Comparison of ENCODE assay signal across 16 cellular contexts in genomic region chr3:10284496-10284895, GRCh38. TPM values are rescaled to one million over a fixed set of nuclear protein-coding genes. Genes with fewer than 3 reads are reported as not detected.
DNase-seq lines count a peak whose midpoint lies in the region; ATAC-seq, FAIRE-seq and TF ChIP-seq lines count a peak whose summit lies in the region.
"Had no signal": no experiment of that assay in that cellular context is flagged by ENCODE, and none has a peak within 500 bp of the region (broad histone marks: within the 10 kb centered on the region; RNA-seq: fewer than 3 reads in every experiment).

No MANE protein-coding gene starts in this region.

- H3K79me2 ChIP-seq in astrocyte (ENCODE audit: insufficient read depth, low read length): no peaks in the 10 kb centered on the region
- no peaks in the 10 kb centered on the region for H3K79me2 ChIP-seq in OCI-LY7 (ENCODE audit: insufficient read depth, low read depth, low read length)

- no peaks in the 10 kb centered on the region for H3K9me3 Mint-ChIP-seq in activated CD4-positive, alpha-beta T cell treated with anti-CD3 and anti-CD28 coated beads, Interleukin-2, amount 10 ng/mL, durations not matched to agents 24 days and 14 days
- no peaks in the 10 kb centered on the region for H3K9me3 Mint-ChIP-seq in astrocyte (ENCODE audit: unreplicated experiment)

- TF ChIP-seq CTCF in astrocyte (IDR thresholded peaks at IDR 0.05; ENCODE audit: insufficient read depth, low read depth, low read length) (no peak), OCI-LY7 (conservative IDR thresholded peaks at IDR 0.05; ENCODE audit: low read length) (no peak), breast epithelium (IDR thresholded peaks at IDR 0.05) (no peak)

- no peak overlapping the region for H3K4me2 ChIP-seq in astrocyte (ENCODE audit: low read length)
- H3K4me2 ChIP-seq in OCI-LY7 (ENCODE audit: low read length): no peak overlapping the region

- H3K4me3 ChIP-seq in astrocyte (ENCODE audit: insufficient read depth, low read depth, low read length) (no peak overlapping the region), OCI-LY7 (ENCODE audit: low read depth, low read length, poor library complexity, severe bottlenecking) (no peak overlapping the region), breast epithelium (no peak overlapping the region)
- H3K4me3 ChIP-seq: spleen had no signal

- CTCF ChIA-PET in OCI-LY7 (lab: Charles Lee; ENCODE audit: unreplicated experiment): no interaction called here

- TF ChIP-seq POLR2A in breast epithelium (IDR thresholded peaks at IDR 0.05): no peak

- H3K27me3 Mint-ChIP-seq in activated CD4-positive, alpha-beta T cell treated with anti-CD3 and anti-CD28 coated beads, Interleukin-2, amount 10 ng/mL, durations not matched to agents 24 days and 14 days: no peaks in the 10 kb centered on the region
- H3K27me3 Mint-ChIP-seq in astrocyte (ENCODE audit: low read depth, unreplicated experiment): no peaks in the 10 kb centered on the region

- no peak overlapping the region for H3K9ac ChIP-seq in astrocyte (ENCODE audit: low read length)

- ATAC-seq in GM19025 (IDR thresholded peaks at IDR 0.05; ENCODE audit: low read depth, unreplicated experiment): peak; percentile 60
- ATAC-seq: left colon had no signal

- H3K4me1 ChIP-seq in astrocyte (ENCODE audit: insufficient read depth, low read length) (peaks cover 16% of the 10 kb centered on the region), OCI-LY7 (ENCODE audit: insufficient read depth, low read length, poor library complexity, severe bottlenecking) (no peaks in the 10 kb centered on the region), breast epithelium (peaks cover 0 to 8% of the 10 kb centered on the region in 2 donors)

- H3K27ac ChIP-seq in astrocyte (ENCODE audit: low read depth, low read length): no peak overlapping the region
- H3K27ac ChIP-seq in OCI-LY7 (ENCODE audit: low read depth, low read length, poor library complexity, severe bottlenecking): no peak overlapping the region
- peak overlapping the region in 1 of 2 donors; percentile 13 for H3K27ac ChIP-seq in breast epithelium

- H3K9me3 ChIP-seq in astrocyte (ENCODE audit: insufficient read depth, low read depth, low read length): no peaks in the 10 kb centered on the region
- H3K9me3 ChIP-seq in OCI-LY7 (ENCODE audit: low read length): no peaks in the 10 kb centered on the region
- H3K9me3 ChIP-seq in breast epithelium: no peaks in the 10 kb centered on the region
- H3K9me3 ChIP-seq: spleen had no signal

- BruUV-seq in OCI-LY7 (replicated peaks; lab: Mats Ljungman, UMichigan): no TSS peak

- H3K4me1 Mint-ChIP-seq in activated CD4-positive, alpha-beta T cell treated with anti-CD3 and anti-CD28 coated beads, Interleukin-2, amount 10 ng/mL, durations not matched to agents 24 days and 14 days: peaks cover 55% of the 10 kb centered on the region
- peaks cover 31% of the 10 kb centered on the region for H3K4me1 Mint-ChIP-seq in astrocyte (ENCODE audit: low read depth, unreplicated experiment)

- H3K36me3 ChIP-seq in astrocyte (ENCODE audit: insufficient read depth, low read length) (peaks cover 22% of the 10 kb centered on the region), OCI-LY7 (ENCODE audit: insufficient read depth, low read length) (peaks cover 80% of the 10 kb centered on the region), breast epithelium (no peaks in the 10 kb centered on the region)

- H3K27me3 ChIP-seq in astrocyte (ENCODE audit: insufficient read depth, low read length) (no peaks in the 10 kb centered on the region), breast epithelium (no peaks in the 10 kb centered on the region)
- H3K27me3 ChIP-seq: spleen had no signal

- DNase-seq in activated CD4-positive, alpha-beta T cell treated with anti-CD3 and anti-CD28 coated beads, Interleukin-2, amount 10 ng/mL, durations not matched to agents 24 days and 14 days: peak; percentile 76
- DNase-seq in astrocyte (ENCODE audit: low read depth): no peak
- peak; percentile 45 for DNase-seq in stimulated activated CD4-positive, alpha-beta T cell treated with anti-CD3 and anti-CD28 coated beads, Interleukin-15, amount 100 ng/mL, for 24 hours
- no peak for DNase-seq in OCI-LY7 (ENCODE audit: low spot score)
- no peak for DNase-seq in effector CD8-positive, alpha-beta T cell (lab: John Stamatoyannopoulos, UW)
- no peak for DNase-seq in GM19239 (ENCODE audit: insufficient read length, low spot score)
- DNase-seq in breast epithelium (ENCODE audit: low spot score in 2 of 2): no peak
- DNase-seq: amniotic stem cell, GDM1, glutamatergic neuron, left colon, MV-4-11, NCI-H446, spleen had no signal

- no peaks in the 10 kb centered on the region for H3K9me2 ChIP-seq in OCI-LY7 (ENCODE audit: insufficient read depth, low read length)

- H4K20me1 ChIP-seq in astrocyte (ENCODE audit: insufficient read depth, low read length): peaks cover 10% of the 10 kb centered on the region
- no peaks in the 10 kb centered on the region; the same call in 1 of the 2 replicates for H4K20me1 ChIP-seq in OCI-LY7 (ENCODE audit: insufficient read depth, low read length)

- FAIRE-seq in astrocyte (lab: Jason Lieb, UNC) (no peak), GM19239 (lab: Jason Lieb, UNC) (no peak)
- FAIRE-seq: endometrium had no signal

- peak overlapping the region; percentile 56 for H3K4me3 Mint-ChIP-seq in activated CD4-positive, alpha-beta T cell treated with anti-CD3 and anti-CD28 coated beads, Interleukin-2, amount 10 ng/mL, durations not matched to agents 24 days and 14 days
- H3K4me3 Mint-ChIP-seq in astrocyte (ENCODE audit: unreplicated experiment): no peak overlapping the region

- peaks cover 68% of the 10 kb centered on the region for H3K36me3 Mint-ChIP-seq in activated CD4-positive, alpha-beta T cell treated with anti-CD3 and anti-CD28 coated beads, Interleukin-2, amount 10 ng/mL, durations not matched to agents 24 days and 14 days (ENCODE audit: low read depth)
- peaks cover 24% of the 10 kb centered on the region for H3K36me3 Mint-ChIP-seq in astrocyte (ENCODE audit: low read depth, unreplicated experiment)

- H2AFZ ChIP-seq in astrocyte (ENCODE audit: low read depth, low read length) (no peak overlapping the region), OCI-LY7 (ENCODE audit: low read length) (no peak overlapping the region)

- intact Hi-C loops in activated CD4-positive, alpha-beta T cell treated with anti-CD3 and anti-CD28 coated beads, Interleukin-2, amount 10 ng/mL, durations not matched to agents 24 days and 14 days (cut with micrococcal nuclease): no loop called here
- intact Hi-C loops in OCI-LY7 (cut with micrococcal nuclease; ENCODE audit: unreplicated experiment): no loop called here
- intact Hi-C loops in breast epithelium (cut with DNase I; ENCODE audit: low total_unique reads): no loop called here

- POLR2A ChIA-PET in OCI-LY7 (lab: Charles Lee): no interaction called here

- peak overlapping the region; percentile 84 for H3K27ac Mint-ChIP-seq in activated CD4-positive, alpha-beta T cell treated with anti-CD3 and anti-CD28 coated beads, Interleukin-2, amount 10 ng/mL, durations not matched to agents 24 days and 14 days
- H3K27ac Mint-ChIP-seq in astrocyte (ENCODE audit: unreplicated experiment): peak overlapping the region; percentile 53

RNA-seq across cellular contexts. Expression of gene GHRL, which starts 8.3 kb away (rescaled TPM):
- 0.43 and 1.3 TPM in 2 replicates for total RNA-seq in activated CD4-positive, alpha-beta T cell treated with anti-CD3 and anti-CD28 coated beads, Interleukin-2, amount 10 ng/mL, durations not matched to agents 24 days and 14 days
- total RNA-seq in astrocyte: not detected in 2 replicates
- 0.32 TPM in 1 of 2 replicates, not detected in the other for total RNA-seq in OCI-LY7 (2014; rRNA removed; shearing (Covaris generic))
- 0.42 and 0.77 TPM in 2 replicates for total RNA-seq in OCI-LY7 (2022)
- total RNA-seq in breast epithelium: 1 to 10 TPM in 1 of 3 donors, under 1 TPM in 1, not detected in 1; 0.66 to 1.0 TPM

RNA-seq across cellular contexts. Expression of gene TATDN2, which starts 36.2 kb away (rescaled TPM):
- total RNA-seq in activated CD4-positive, alpha-beta T cell treated with anti-CD3 and anti-CD28 coated beads, Interleukin-2, amount 10 ng/mL, durations not matched to agents 24 days and 14 days: 70.9 and 74.4 TPM in 2 replicates
- total RNA-seq in astrocyte (28.8 and 29.5 TPM in 2 replicates), OCI-LY7 (2022) (57.5 and 63.4 TPM in 2 replicates), breast epithelium (10 to 100 TPM; 14.6 to 19.3 (median 18.7) TPM)
- 22.0 and 22.9 TPM in 2 replicates for total RNA-seq in OCI-LY7 (2014; rRNA removed; shearing (Covaris generic))

RNA-seq across cellular contexts. Expression of gene SEC13, which starts 36.4 kb away (rescaled TPM):
- total RNA-seq in activated CD4-positive, alpha-beta T cell treated with anti-CD3 and anti-CD28 coated beads, Interleukin-2, amount 10 ng/mL, durations not matched to agents 24 days and 14 days: 128 and 131 TPM in 2 replicates
- total RNA-seq in astrocyte (233 and 245 TPM in 2 replicates), OCI-LY7 (2022) (104 and 111 TPM in 2 replicates), breast epithelium (100 to 1,000 TPM in 1 of 3 donors, 10 to 100 TPM in 2; 80.2 to 111 (median 87.7) TPM)
- 131 and 132 TPM in 2 replicates for total RNA-seq in OCI-LY7 (2014; rRNA removed; shearing (Covaris generic))

Comparison
In these comparisons a context has a peak if more than half of its experiments do, and no peak if none do; other contexts are left out.
1. DNase-seq: peak in activated CD4-positive, alpha-beta T cell treated with anti-CD3 and anti-CD28 coated beads, Interleukin-2, amount 10 ng/mL, durations not matched to agents 24 days and 14 days (single experiment) and stimulated activated CD4-positive, alpha-beta T cell treated with anti-CD3 and anti-CD28 coated beads, Interleukin-15, amount 100 ng/mL, for 24 hours (single experiment); none in astrocyte (single experiment), OCI-LY7 (single experiment), effector CD8-positive, alpha-beta T cell (single experiment), GM19239 (single experiment) and breast epithelium (0 of 2).